ENCODE assay signal across 12 cellular contexts in genomic region chr3:64321747-64322146, GRCh38.
DNase-seq lines count a peak whose midpoint lies in the region; ATAC-seq and TF ChIP-seq lines count a peak whose summit lies in the region.
"Had no signal": no experiment of that assay in that cellular context is flagged by ENCODE, and none has a peak within 500 bp of the region (broad histone marks: within the 10 kb centered on the region; RNA-seq: fewer than 3 reads in every experiment).

No MANE protein-coding gene starts in this region.

- peaks cover 4% of the 10 kb centered on the region for H3K4me1 ChIP-seq in cardiac muscle cell (ENCODE audit: low read depth)
- peaks cover 0 to 6% of the 10 kb centered on the region in 2 donors for H3K4me1 ChIP-seq in right atrium auricular region
- H3K4me1 ChIP-seq in body of pancreas: no peaks in the 10 kb centered on the region
- H3K4me1 ChIP-seq: parathyroid adenoma had no signal

- no peak overlapping the region for H3K27ac ChIP-seq in cardiac muscle cell
- H3K27ac ChIP-seq in right atrium auricular region: no peak overlapping the region
- H3K27ac ChIP-seq in body of pancreas: no peak overlapping the region
- H3K27ac ChIP-seq: parathyroid adenoma, WERI-Rb-1 had no signal

- intact Hi-C loops in body of pancreas (cut with DNase I): no loop called here

- DNase-seq in cardiac muscle cell (ENCODE audit: low read depth in 1 of 2, low spot score in 1 of 2) (peak; percentile 39 to 68), right atrium auricular region (ENCODE audit: low spot score) (no peak), body of pancreas (peak in 1 of 4 donors; percentile 22), kidney epithelial cell (ENCODE audit: low read depth) (peak; percentile 82), T1000 (lab: John Stamatoyannopoulos, UW) (no peak), NCI-H146 treated with DMSO at 0.1 percent for 48 hours (lab: John Stamatoyannopoulos, UW; ENCODE audit: unreplicated experiment) (no peak)
- DNase-seq: activated naive CD4-positive, alpha-beta T cell; NCI-H446 treated with DMSO at 0.1 percent for 48 hours; WERI-Rb-1 had no signal

- WGBS in body of pancreas, 2 donors: 35% methylated on average over 1 of the region's 1 CpG

- TF ChIP-seq POLR2A in body of pancreas (IDR thresholded peaks at IDR 0.05): no peak

- H3K9me3 ChIP-seq in cardiac muscle cell (ENCODE audit: low read depth) (no peaks in the 10 kb centered on the region), right atrium auricular region (no peaks in the 10 kb centered on the region), body of pancreas (no peaks in the 10 kb centered on the region)

- no peaks in the 10 kb centered on the region for H3K27me3 ChIP-seq in cardiac muscle cell
- H3K27me3 ChIP-seq in right atrium auricular region: no peaks in the 10 kb centered on the region
- no peaks in the 10 kb centered on the region for H3K27me3 ChIP-seq in body of pancreas
- H3K27me3 ChIP-seq in kidney epithelial cell (ENCODE audit: control insufficient read depth, insufficient read depth, low read length): no peaks in the 10 kb centered on the region

- peak; percentile 33 for ATAC-seq in body of pancreas
- no peak for ATAC-seq in HG03439 (IDR thresholded peaks at IDR 0.05; ENCODE audit: unreplicated experiment)
- ATAC-seq in GM19463 (IDR thresholded peaks at IDR 0.05; ENCODE audit: unreplicated experiment): no peak

- no peaks in the 10 kb centered on the region for H3K36me3 ChIP-seq in cardiac muscle cell
- no peaks in the 10 kb centered on the region for H3K36me3 ChIP-seq in right atrium auricular region
- H3K36me3 ChIP-seq in body of pancreas (replicated peaks in 1 of 2; ENCODE audit: insufficient read depth in 1 of 2, low read depth in 2 of 2): no peaks in the 10 kb centered on the region
- no peaks in the 10 kb centered on the region for H3K36me3 ChIP-seq in kidney epithelial cell (ENCODE audit: control insufficient read depth, insufficient read depth, low read length)
- H3K36me3 ChIP-seq: WERI-Rb-1 had no signal

- H3K4me3 ChIP-seq in cardiac muscle cell: no peak overlapping the region
- no peak overlapping the region for H3K4me3 ChIP-seq in right atrium auricular region
- H3K4me3 ChIP-seq in body of pancreas: no peak overlapping the region
- H3K4me3 ChIP-seq in kidney epithelial cell (ENCODE audit: low read depth, low read length): no peak overlapping the region

- no peak for TF ChIP-seq CTCF in cardiac muscle cell (IDR thresholded peaks at IDR 0.05; ENCODE audit: low read depth, low read length)
- no peak for TF ChIP-seq CTCF in right atrium auricular region (IDR thresholded peaks at IDR 0.05)
- TF ChIP-seq CTCF in body of pancreas (IDR thresholded peaks at IDR 0.05): no peak
- no peak for TF ChIP-seq CTCF in kidney epithelial cell (IDR thresholded peaks at IDR 0.05; ENCODE audit: insufficient read depth, low read length, poor library complexity, severe bottlenecking)

Comparison
In these comparisons a context has a peak if more than half of its experiments do, and no peak if none do; other contexts are left out.
1. DNase-seq: peak in cardiac muscle cell (2 of 2) and kidney epithelial cell (single experiment); none in right atrium auricular region (single experiment), T1000 (single experiment) and NCI-H146 treated with DMSO at 0.1 percent for 48 hours (single experiment).